Comparison of ENCODE assay signal across 4 cellular contexts in the genomic region with DNA sequence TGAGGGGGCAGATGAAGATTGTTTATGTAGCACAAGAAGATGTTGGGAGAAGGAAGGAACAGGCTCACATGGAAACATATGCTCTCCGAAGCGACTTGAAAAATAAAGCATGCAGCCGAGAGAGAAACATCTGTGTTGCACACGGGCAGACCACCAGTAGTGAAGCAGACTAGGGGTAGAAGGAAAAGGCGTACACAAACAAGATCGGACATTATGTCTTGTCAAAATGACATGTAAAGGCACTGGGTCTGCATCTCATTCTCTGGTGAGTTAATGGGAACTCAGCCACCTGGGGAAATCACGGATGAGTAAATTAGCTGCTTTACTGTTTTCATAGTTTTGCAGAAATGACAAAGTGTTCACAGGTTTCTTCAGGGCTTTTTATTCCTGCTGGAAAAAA.
TF ChIP-seq lines count a peak whose summit lies in the region.

No MANE protein-coding gene starts in this region.

TF ChIP-seq in SK-N-SH, 30 proteins besides CTCF, POLR2A, EP300 and RAD21 (continues in another document):
- TF ChIP-seq, protein P1, sequence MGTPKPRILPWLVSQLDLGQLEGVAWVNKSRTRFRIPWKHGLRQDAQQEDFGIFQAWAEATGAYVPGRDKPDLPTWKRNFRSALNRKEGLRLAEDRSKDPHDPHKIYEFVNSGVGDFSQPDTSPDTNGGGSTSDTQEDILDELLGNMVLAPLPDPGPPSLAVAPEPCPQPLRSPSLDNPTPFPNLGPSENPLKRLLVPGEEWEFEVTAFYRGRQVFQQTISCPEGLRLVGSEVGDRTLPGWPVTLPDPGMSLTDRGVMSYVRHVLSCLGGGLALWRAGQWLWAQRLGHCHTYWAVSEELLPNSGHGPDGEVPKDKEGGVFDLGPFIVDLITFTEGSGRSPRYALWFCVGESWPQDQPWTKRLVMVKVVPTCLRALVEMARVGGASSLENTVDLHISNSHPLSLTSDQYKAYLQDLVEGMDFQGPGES (IDR thresholded peaks at IDR 0.05; ENCODE audit: low read depth, low read length): no peak
- TF ChIP-seq RXRA (IDR thresholded peaks at IDR 0.05; ENCODE audit: borderline replicate concordance, low read depth) (no peak), GABPA (IDR thresholded peaks at IDR 0.05; ENCODE audit: low read depth) (no peak), JUND (IDR thresholded peaks at IDR 0.05) (no peak), POLR2AphosphoS5 (IDR thresholded peaks at IDR 0.05; ENCODE audit: low read depth, low read length) (no peak), MEF2A (IDR thresholded peaks at IDR 0.05; ENCODE audit: borderline replicate concordance, low read depth) (no peak), EZH2phosphoT487 (IDR thresholded peaks at IDR 0.05; ENCODE audit: borderline replicate concordance, low read depth) (no peak), RFX5 (IDR thresholded peaks at IDR 0.05; ENCODE audit: low read length) (no peak)
- TF ChIP-seq, protein P2, sequence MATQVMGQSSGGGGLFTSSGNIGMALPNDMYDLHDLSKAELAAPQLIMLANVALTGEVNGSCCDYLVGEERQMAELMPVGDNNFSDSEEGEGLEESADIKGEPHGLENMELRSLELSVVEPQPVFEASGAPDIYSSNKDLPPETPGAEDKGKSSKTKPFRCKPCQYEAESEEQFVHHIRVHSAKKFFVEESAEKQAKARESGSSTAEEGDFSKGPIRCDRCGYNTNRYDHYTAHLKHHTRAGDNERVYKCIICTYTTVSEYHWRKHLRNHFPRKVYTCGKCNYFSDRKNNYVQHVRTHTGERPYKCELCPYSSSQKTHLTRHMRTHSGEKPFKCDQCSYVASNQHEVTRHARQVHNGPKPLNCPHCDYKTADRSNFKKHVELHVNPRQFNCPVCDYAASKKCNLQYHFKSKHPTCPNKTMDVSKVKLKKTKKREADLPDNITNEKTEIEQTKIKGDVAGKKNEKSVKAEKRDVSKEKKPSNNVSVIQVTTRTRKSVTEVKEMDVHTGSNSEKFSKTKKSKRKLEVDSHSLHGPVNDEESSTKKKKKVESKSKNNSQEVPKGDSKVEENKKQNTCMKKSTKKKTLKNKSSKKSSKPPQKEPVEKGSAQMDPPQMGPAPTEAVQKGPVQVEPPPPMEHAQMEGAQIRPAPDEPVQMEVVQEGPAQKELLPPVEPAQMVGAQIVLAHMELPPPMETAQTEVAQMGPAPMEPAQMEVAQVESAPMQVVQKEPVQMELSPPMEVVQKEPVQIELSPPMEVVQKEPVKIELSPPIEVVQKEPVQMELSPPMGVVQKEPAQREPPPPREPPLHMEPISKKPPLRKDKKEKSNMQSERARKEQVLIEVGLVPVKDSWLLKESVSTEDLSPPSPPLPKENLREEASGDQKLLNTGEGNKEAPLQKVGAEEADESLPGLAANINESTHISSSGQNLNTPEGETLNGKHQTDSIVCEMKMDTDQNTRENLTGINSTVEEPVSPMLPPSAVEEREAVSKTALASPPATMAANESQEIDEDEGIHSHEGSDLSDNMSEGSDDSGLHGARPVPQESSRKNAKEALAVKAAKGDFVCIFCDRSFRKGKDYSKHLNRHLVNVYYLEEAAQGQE (IDR thresholded peaks at IDR 0.05; ENCODE audit: low read depth, low read length): no peak

TF ChIP-seq in SK-N-SH treated with all-trans-retinoic acid at 6 μM for 48 hours, 23 proteins besides CTCF, POLR2A, EP300 and RAD21:
- TF ChIP-seq BACH2 (CRISPR knock-in tag; IDR thresholded peaks at IDR 0.05; ENCODE audit: borderline replicate concordance): no peak
- TF ChIP-seq, protein P3, sequence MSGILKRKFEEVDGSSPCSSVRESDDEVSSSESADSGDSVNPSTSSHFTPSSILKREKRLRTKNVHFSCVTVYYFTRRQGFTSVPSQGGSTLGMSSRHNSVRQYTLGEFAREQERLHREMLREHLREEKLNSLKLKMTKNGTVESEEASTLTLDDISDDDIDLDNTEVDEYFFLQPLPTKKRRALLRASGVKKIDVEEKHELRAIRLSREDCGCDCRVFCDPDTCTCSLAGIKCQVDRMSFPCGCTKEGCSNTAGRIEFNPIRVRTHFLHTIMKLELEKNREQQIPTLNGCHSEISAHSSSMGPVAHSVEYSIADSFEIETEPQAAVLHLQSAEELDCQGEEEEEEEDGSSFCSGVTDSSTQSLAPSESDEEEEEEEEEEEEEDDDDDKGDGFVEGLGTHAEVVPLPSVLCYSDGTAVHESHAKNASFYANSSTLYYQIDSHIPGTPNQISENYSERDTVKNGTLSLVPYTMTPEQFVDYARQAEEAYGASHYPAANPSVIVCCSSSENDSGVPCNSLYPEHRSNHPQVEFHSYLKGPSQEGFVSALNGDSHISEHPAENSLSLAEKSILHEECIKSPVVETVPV (CRISPR knock-in tag; IDR thresholded peaks at IDR 0.05): no peak
- TF ChIP-seq, protein P4, sequence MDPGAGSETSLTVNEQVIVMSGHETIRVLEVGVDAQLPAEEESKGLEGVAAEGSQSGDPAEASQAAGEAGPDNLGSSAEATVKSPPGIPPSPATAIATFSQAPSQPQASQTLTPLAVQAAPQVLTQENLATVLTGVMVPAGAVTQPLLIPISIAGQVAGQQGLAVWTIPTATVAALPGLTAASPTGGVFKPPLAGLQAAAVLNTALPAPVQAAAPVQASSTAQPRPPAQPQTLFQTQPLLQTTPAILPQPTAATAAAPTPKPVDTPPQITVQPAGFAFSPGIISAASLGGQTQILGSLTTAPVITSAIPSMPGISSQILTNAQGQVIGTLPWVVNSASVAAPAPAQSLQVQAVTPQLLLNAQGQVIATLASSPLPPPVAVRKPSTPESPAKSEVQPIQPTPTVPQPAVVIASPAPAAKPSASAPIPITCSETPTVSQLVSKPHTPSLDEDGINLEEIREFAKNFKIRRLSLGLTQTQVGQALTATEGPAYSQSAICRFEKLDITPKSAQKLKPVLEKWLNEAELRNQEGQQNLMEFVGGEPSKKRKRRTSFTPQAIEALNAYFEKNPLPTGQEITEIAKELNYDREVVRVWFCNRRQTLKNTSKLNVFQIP (CRISPR knock-in tag; IDR thresholded peaks at IDR 0.05; ENCODE audit: borderline replicate concordance, low read depth): no peak
- TF ChIP-seq, protein P5, sequence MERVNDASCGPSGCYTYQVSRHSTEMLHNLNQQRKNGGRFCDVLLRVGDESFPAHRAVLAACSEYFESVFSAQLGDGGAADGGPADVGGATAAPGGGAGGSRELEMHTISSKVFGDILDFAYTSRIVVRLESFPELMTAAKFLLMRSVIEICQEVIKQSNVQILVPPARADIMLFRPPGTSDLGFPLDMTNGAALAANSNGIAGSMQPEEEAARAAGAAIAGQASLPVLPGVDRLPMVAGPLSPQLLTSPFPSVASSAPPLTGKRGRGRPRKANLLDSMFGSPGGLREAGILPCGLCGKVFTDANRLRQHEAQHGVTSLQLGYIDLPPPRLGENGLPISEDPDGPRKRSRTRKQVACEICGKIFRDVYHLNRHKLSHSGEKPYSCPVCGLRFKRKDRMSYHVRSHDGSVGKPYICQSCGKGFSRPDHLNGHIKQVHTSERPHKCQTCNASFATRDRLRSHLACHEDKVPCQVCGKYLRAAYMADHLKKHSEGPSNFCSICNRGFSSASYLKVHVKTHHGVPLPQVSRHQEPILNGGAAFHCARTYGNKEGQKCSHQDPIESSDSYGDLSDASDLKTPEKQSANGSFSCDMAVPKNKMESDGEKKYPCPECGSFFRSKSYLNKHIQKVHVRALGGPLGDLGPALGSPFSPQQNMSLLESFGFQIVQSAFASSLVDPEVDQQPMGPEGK (CRISPR knock-in tag; IDR thresholded peaks at IDR 0.05; ENCODE audit: borderline replicate concordance): no peak

TF ChIP-seq in H1, 55 proteins besides CTCF, POLR2A, EP300 and RAD21:
- TF ChIP-seq POU5F1 (IDR thresholded peaks at IDR 0.05; ENCODE audit: low read depth, low read length) (no peak), SIN3A (conservative IDR thresholded peaks at IDR 0.05 in 1 of 2, IDR thresholded peaks at IDR 0.05 in 1 of 2; ENCODE audit: low read depth in 1 of 2, low read length in 2 of 2) (no peak), SIX5 (IDR thresholded peaks at IDR 0.05; ENCODE audit: low read depth, low read length) (no peak), BACH1 (IDR thresholded peaks at IDR 0.05; ENCODE audit: low read length) (no peak)
TF ChIP-seq in H1: peak in this region for 0.

TF ChIP-seq in neural cell, 6 proteins besides CTCF, POLR2A, EP300 and RAD21:
- no peak for TF ChIP-seq POLR2AphosphoS5 (IDR thresholded peaks at IDR 0.05)
- no peak for TF ChIP-seq SMC3 (conservative IDR thresholded peaks at IDR 0.05; ENCODE audit: poor library complexity)
- TF ChIP-seq, protein P2 (IDR thresholded peaks at IDR 0.05; ENCODE audit: borderline replicate concordance): no peak
- no peak for TF ChIP-seq EZH2 (IDR thresholded peaks at IDR 0.05; ENCODE audit: borderline replicate concordance, insufficient read depth, low read length, poor library complexity, severe bottlenecking)
- no peak for TF ChIP-seq TAF1 (IDR thresholded peaks at IDR 0.05; ENCODE audit: low read depth)
- no peak for TF ChIP-seq MXI1 (conservative IDR thresholded peaks at IDR 0.05; ENCODE audit: poor library complexity, severe bottlenecking)
TF ChIP-seq in neural cell: peak in this region for 0.
